Comparison of ENCODE assay signal across 14 cellular contexts in genomic region chr17:3956983-3957382, GRCh38. TPM values are rescaled to one million over a fixed set of nuclear protein-coding genes. Genes with fewer than 3 reads are reported as not detected.
DNase-seq lines count a peak whose midpoint lies in the region; ATAC-seq and TF ChIP-seq lines count a peak whose summit lies in the region.
"Had no signal": no experiment of that assay in that cellular context is flagged by ENCODE, and none has a peak within 500 bp of the region (broad histone marks: within the 10 kb centered on the region; RNA-seq: fewer than 3 reads in every experiment).

No MANE protein-coding gene starts in this region.

- H3T11ph ChIP-seq in H9 (ENCODE audit: low read length), result no peak overlapping the region

- H3K4ac ChIP-seq in H9 (ENCODE audit: low read depth, low read length), result no peak overlapping the region

- no peak for DNase-seq in CD4-positive, CD25-positive, alpha-beta regulatory T cell
- DNase-seq in H9, result no peak
- peak; percentile 65 for DNase-seq in NCI-H345 treated with DMSO at 0.1 percent for 48 hours (lab: John Stamatoyannopoulos, UW; ENCODE audit: unreplicated experiment)
- DNase-seq in central memory CD8-positive, alpha-beta T cell (ENCODE audit: low spot score in 2 of 2), result no peak
- no peak for DNase-seq in activated CD4-positive, CD25-positive, alpha-beta regulatory T cell treated with anti-CD3 and anti-CD28 coated beads, Interleukin-2, amount 50 U/mL, for 72 hours
- DNase-seq in head of caudate nucleus, result no peak
- DNase-seq: Caco-2, gastrocnemius medialis had no signal

- ATAC-seq in CD4-positive, CD25-positive, alpha-beta regulatory T cell (ENCODE audit: low read depth in 2 of 2), result no peak
- no peak for ATAC-seq in central memory CD8-positive, alpha-beta T cell (replicated peaks; ENCODE audit: extremely low read depth, poor library complexity, severe bottlenecking)
- no peak for ATAC-seq in GM21528 (IDR thresholded peaks at IDR 0.05; ENCODE audit: low FRiP score, unreplicated experiment)
- no peak for ATAC-seq in HG03378 (IDR thresholded peaks at IDR 0.05; ENCODE audit: unreplicated experiment)
- ATAC-seq: gastrocnemius medialis, sciatic nerve had no signal

- H3K27me3 ChIP-seq in CD4-positive, CD25-positive, alpha-beta regulatory T cell (ENCODE audit: control insufficient read depth, insufficient read depth, low read length), result no peaks in the 10 kb centered on the region
- no peaks in the 10 kb centered on the region for H3K27me3 ChIP-seq in H9 (ENCODE audit: insufficient read depth, low read length)

- no peaks in the 10 kb centered on the region for H3K9me3 ChIP-seq in CD4-positive, CD25-positive, alpha-beta regulatory T cell (ENCODE audit: control insufficient read depth in 2 of 2, low read length in 2 of 2)
- no peaks in the 10 kb centered on the region for H3K9me3 ChIP-seq in H9 (ENCODE audit: control insufficient read depth, low read depth, low read length)
- H3K9me3 ChIP-seq: Caco-2, gastrocnemius medialis, suprapubic skin had no signal

- peak overlapping the region in 2 of 4 donors; percentile 44 to 68 for H3K4me3 Mint-ChIP-seq in CD4-positive, CD25-positive, alpha-beta regulatory T cell
- peak overlapping the region in 1 of 2 experiments; percentile 70; a peak in 3 of 5 replicates for H3K4me3 Mint-ChIP-seq in H9
- H3K4me3 Mint-ChIP-seq in central memory CD8-positive, alpha-beta T cell, result peak overlapping the region; percentile 46

- H4K5ac ChIP-seq in H9 (ENCODE audit: insufficient read length, low read depth, low read length), result no peak overlapping the region

- H2AFZ ChIP-seq in H9 (ENCODE audit: low read length), result no peak overlapping the region

- H3K56ac ChIP-seq in H9 (ENCODE audit: insufficient read length, low read depth, low read length), result no peak overlapping the region

- H2BK20ac ChIP-seq in H9 (ENCODE audit: low read depth, low read length, poor library complexity, severe bottlenecking), result no peak overlapping the region

- no peak overlapping the region for H2BK12ac ChIP-seq in H9 (ENCODE audit: insufficient read length, low read depth, low read length)

- no peak overlapping the region for H3K4me2 ChIP-seq in H9 (ENCODE audit: insufficient read depth, insufficient read length, low read length)

- H3K4me3 ChIP-seq in CD4-positive, CD25-positive, alpha-beta regulatory T cell (ENCODE audit: low read depth, low read length), result peak overlapping the region; percentile 4
- H3K4me3 ChIP-seq: gastrocnemius medialis, suprapubic skin had no signal

- H3K36me3 ChIP-seq in CD4-positive, CD25-positive, alpha-beta regulatory T cell (ENCODE audit: control insufficient read depth, insufficient read depth, low read length), result peaks cover 40% of the 10 kb centered on the region
- H3K36me3 ChIP-seq: gastrocnemius medialis, suprapubic skin had no signal

- no peak overlapping the region for H3K9ac ChIP-seq in H9 (ENCODE audit: extremely low read depth, insufficient read length, low read length)

- H3K18ac ChIP-seq in H9 (ENCODE audit: insufficient read length, low read depth, low read length), result no peak overlapping the region

- WGBS in H9 (ENCODE audit: extremely low coverage, insufficient read length, low lambda C conversion rate), result no CpG with 5 or more reads among the region's 12 CpGs

- peaks cover 16 to 67% (median 27%) of the 10 kb centered on the region in 4 donors for H3K4me1 Mint-ChIP-seq in CD4-positive, CD25-positive, alpha-beta regulatory T cell
- H3K4me1 Mint-ChIP-seq in H9, result peaks cover 39 to 53% of the 10 kb centered on the region in 2 experiments
- H3K4me1 Mint-ChIP-seq in central memory CD8-positive, alpha-beta T cell, result peaks cover 58% of the 10 kb centered on the region

- H2AK5ac ChIP-seq in H9 (ENCODE audit: insufficient read length, low read length), result no peak overlapping the region

- no peaks in the 10 kb centered on the region for H3K79me2 ChIP-seq in H9 (ENCODE audit: insufficient read depth, low read length)

- no peak overlapping the region for H2BK5ac ChIP-seq in H9 (ENCODE audit: insufficient read length, low read length)

- peaks cover 39% of the 10 kb centered on the region for H3K4me1 ChIP-seq in CD4-positive, CD25-positive, alpha-beta regulatory T cell (ENCODE audit: control insufficient read depth, insufficient read depth, low read length, poor library complexity, severe bottlenecking)
- H3K4me1 ChIP-seq in H9 (ENCODE audit: insufficient read depth, low read length), result peaks cover 3% of the 10 kb centered on the region; the same call in 1 of the 2 replicates
- H3K4me1 ChIP-seq: gastrocnemius medialis, suprapubic skin had no signal

- no peak overlapping the region for H3K27ac ChIP-seq in CD4-positive, CD25-positive, alpha-beta regulatory T cell (ENCODE audit: insufficient read depth, low read length, poor library complexity, severe bottlenecking)
- H3K27ac ChIP-seq in H9 (ENCODE audit: insufficient read length, low read depth, low read length), result no peak overlapping the region
- H3K27ac ChIP-seq: gastrocnemius medialis, suprapubic skin had no signal

- H3K27me3 Mint-ChIP-seq in CD4-positive, CD25-positive, alpha-beta regulatory T cell, result no peaks in the 10 kb centered on the region
- H3K27me3 Mint-ChIP-seq in H9 (ENCODE audit: low read depth), result peaks cover 10% of the 10 kb centered on the region
- H3K27me3 Mint-ChIP-seq in central memory CD8-positive, alpha-beta T cell, result no peaks in the 10 kb centered on the region

- H3K14ac ChIP-seq in H9 (ENCODE audit: insufficient read depth, low read length), result no peak overlapping the region

- H3K23ac ChIP-seq in H9 (ENCODE audit: insufficient read length, low read depth, low read length), result no peak overlapping the region

- no peak overlapping the region for H4K8ac ChIP-seq in H9 (replicated peaks; ENCODE audit: insufficient read length, low read depth, low read length)

- H3K27ac Mint-ChIP-seq in CD4-positive, CD25-positive, alpha-beta regulatory T cell, result peak overlapping the region; percentile 47 to 93 (median 82)
- peak overlapping the region in 2 of 3 experiments; percentile 25 to 35; a peak in 1 of 7 replicates for H3K27ac Mint-ChIP-seq in H9
- H3K27ac Mint-ChIP-seq in central memory CD8-positive, alpha-beta T cell (ENCODE audit: low read depth), result peak overlapping the region; percentile 81

- H4K91ac ChIP-seq in H9 (ENCODE audit: insufficient read length, low read depth, low read length), result no peak overlapping the region

- H3K23me2 ChIP-seq in H9 (ENCODE audit: insufficient read length, low read depth, low read length, poor library complexity, severe bottlenecking), result no peaks in the 10 kb centered on the region

- intact Hi-C loops in head of caudate nucleus (cut with DNase I), result no loop called here

- no peak for TF ChIP-seq CTCF in H9 (conservative IDR thresholded peaks at IDR 0.05)

- H3K9me3 Mint-ChIP-seq in CD4-positive, CD25-positive, alpha-beta regulatory T cell, result no peaks in the 10 kb centered on the region
- no peaks in the 10 kb centered on the region for H3K9me3 Mint-ChIP-seq in H9
- no peaks in the 10 kb centered on the region for H3K9me3 Mint-ChIP-seq in central memory CD8-positive, alpha-beta T cell

- no peak overlapping the region for H2BK120ac ChIP-seq in H9 (ENCODE audit: low read depth, low read length, poor library complexity, severe bottlenecking)

- H3K36me3 Mint-ChIP-seq in CD4-positive, CD25-positive, alpha-beta regulatory T cell, result peaks cover 14% of the 10 kb centered on the region
- no peaks in the 10 kb centered on the region for H3K36me3 Mint-ChIP-seq in H9 (ENCODE audit: insufficient read depth in 1 of 3, low read depth in 3 of 3)
- peaks cover 37% of the 10 kb centered on the region for H3K36me3 Mint-ChIP-seq in central memory CD8-positive, alpha-beta T cell (ENCODE audit: insufficient read depth)

- no peaks in the 10 kb centered on the region for H4K20me1 ChIP-seq in H9 (ENCODE audit: control insufficient read depth, insufficient read depth, insufficient read length)

- no peak overlapping the region for H2BK15ac ChIP-seq in H9 (ENCODE audit: low read depth, low read length)

- H3K79me1 ChIP-seq in H9 (ENCODE audit: insufficient read depth, low read depth, low read length, poor library complexity, severe bottlenecking), result no peaks in the 10 kb centered on the region

RNA-seq across cellular contexts. Expression of gene ATP2A3, which starts 7.3 kb away (rescaled TPM):
- total RNA-seq in CD4-positive, CD25-positive, alpha-beta regulatory T cell, result 306 TPM
- 10 to 100 TPM; 33.5 to 49.2 (median 41.2) TPM for polyA plus RNA-seq in CD4-positive, CD25-positive, alpha-beta regulatory T cell
- total RNA-seq in H9 (2021), result 13.3 and 14.6 TPM in 2 replicates

RNA-seq across cellular contexts. Expression of gene P2RX1, which starts 40.7 kb away (rescaled TPM):
- 2.3 TPM for total RNA-seq in CD4-positive, CD25-positive, alpha-beta regulatory T cell
- not detected for polyA plus RNA-seq in CD4-positive, CD25-positive, alpha-beta regulatory T cell
- total RNA-seq in H9 (2021), result 0.09 TPM in 1 of 2 replicates, not detected in the other
- total RNA-seq: astrocyte, RPMI7951 had no signal

Comparison
In these comparisons a context has a peak if more than half of its experiments do, and no peak if none do; other contexts are left out.
1. H3K27ac Mint-ChIP-seq: peak in every context shown above with its lines; median percentile 82 in CD4-positive, CD25-positive, alpha-beta regulatory T cell; 81 in central memory CD8-positive, alpha-beta T cell; 30 in H9.
2. RNA of gene ATP2A3, which starts 7.3 kb away (total RNA-seq): 306 TPM in CD4-positive, CD25-positive, alpha-beta regulatory T cell (single experiment); 13.3 to 14.6 TPM in H9; every median in the first group is over 10 times any median in the second.